ENCODE assay signal across 10 cellular contexts in genomic region chr1:89034004-89034403, GRCh38. TPM values are rescaled to one million over a fixed set of nuclear protein-coding genes. Genes with fewer than 3 reads are reported as not detected.
DNase-seq lines count a peak whose midpoint lies in the region; ATAC-seq, FAIRE-seq and TF ChIP-seq lines count a peak whose summit lies in the region.
"Not testable (repeated sequence)": the region's sequence is repeated elsewhere in the genome, so short reads cannot be mapped to it uniquely, and the experiment has no call there.
"Had no signal": no experiment of that assay in that cellular context is flagged by ENCODE, and none has a peak within 500 bp of the region (broad histone marks: within the 10 kb centered on the region; RNA-seq: fewer than 3 reads in every experiment).

No MANE protein-coding gene starts in this region.

- TF ChIP-seq RAD21 in HepG2 (CRISPR knock-in tag; IDR thresholded peaks at IDR 0.05), result not testable (repeated sequence)

- H3K4me3 ChIP-seq in CD4-positive, CD25-positive, alpha-beta regulatory T cell (ENCODE audit: low read depth, low read length), result peak overlapping the region; percentile 32
- not testable (repeated sequence) for H3K4me3 ChIP-seq in CD8-positive, alpha-beta T cell (ENCODE audit: low read depth, low read length); effector memory CD4-positive, alpha-beta T cell (ENCODE audit: insufficient read depth, low read depth, low read length, poor library complexity, severe bottlenecking); HepG2 (replicated peaks in 1 of 3; ENCODE audit: insufficient read depth in 1 of 3, low read depth in 2 of 3, low read length in 3 of 3)

- H3K27me3 ChIP-seq in CD4-positive, CD25-positive, alpha-beta regulatory T cell (ENCODE audit: control insufficient read depth, insufficient read depth, low read length); CD8-positive, alpha-beta T cell (ENCODE audit: insufficient read depth, low read length); effector memory CD4-positive, alpha-beta T cell (replicated peaks; ENCODE audit: control insufficient read depth, insufficient read depth, low read length, poor library complexity, severe bottlenecking); HepG2 (ENCODE audit: control insufficient read depth in 1 of 2, insufficient read depth in 2 of 2, low read length in 2 of 2): not testable (repeated sequence)

- not testable (repeated sequence) for TF ChIP-seq EP300 in HepG2 (IDR thresholded peaks at IDR 0.05; ENCODE audit: low read depth in 2 of 2, low read length in 2 of 2); HepG2 (CRISPR knock-in tag; IDR thresholded peaks at IDR 0.05; ENCODE audit: borderline replicate concordance)

- not testable (repeated sequence) for FAIRE-seq in HepG2 (lab: Jason Lieb, UNC)

- not testable (repeated sequence) for TF ChIP-seq CTCF in CD8-positive, alpha-beta T cell (IDR thresholded peaks at IDR 0.05); HepG2 (CRISPR knock-in tag; IDR thresholded peaks at IDR 0.05)

- peak in 1 of 2 donors; percentile 59 for ATAC-seq in CD4-positive, CD25-positive, alpha-beta regulatory T cell (ENCODE audit: low read depth in 2 of 2)
- peak; percentile 49 for ATAC-seq in CD8-positive, alpha-beta T cell
- ATAC-seq in T-cell (replicated peaks in 1 of 4) (peak; percentile 42 to 92 (median 86)), HepG2 (peak; percentile 35; the same call in 1 of the 3 replicates)

- H3K27me3 Mint-ChIP-seq in CD4-positive, CD25-positive, alpha-beta regulatory T cell; CD8-positive, alpha-beta T cell (ENCODE audit: low read depth); T-cell; activated CD4-positive, alpha-beta T cell treated with anti-CD3 and anti-CD28 coated beads, Interleukin-2, amount 10 ng/mL, durations not matched to agents 7 days and 5 days; activated naive CD4-positive, alpha-beta T cell treated with anti-CD3 and anti-CD28 coated beads, Interleukin-2, amount 10 ng/mL, durations not matched to agents 7 days and 5 days: not testable (repeated sequence)

- H3K4me3 Mint-ChIP-seq in CD4-positive, CD25-positive, alpha-beta regulatory T cell, result peak overlapping the region in 3 of 4 donors; percentile 39 to 74 (median 74)
- H3K4me3 Mint-ChIP-seq in CD8-positive, alpha-beta T cell, result peak overlapping the region; percentile 26
- H3K4me3 Mint-ChIP-seq in T-cell, result peak overlapping the region; percentile 37 to 67 (median 43)
- not testable (repeated sequence) for H3K4me3 Mint-ChIP-seq in activated CD4-positive, alpha-beta T cell treated with anti-CD3 and anti-CD28 coated beads, Interleukin-2, amount 10 ng/mL, durations not matched to agents 7 days and 5 days; activated naive CD4-positive, alpha-beta T cell treated with anti-CD3 and anti-CD28 coated beads, Interleukin-2, amount 10 ng/mL, durations not matched to agents 7 days and 5 days

- 63% methylated on average over 3 of the region's 5 CpGs for WGBS in HepG2 (ENCODE audit: low lambda C conversion rate)

- H3K4me2 ChIP-seq in HepG2 (ENCODE audit: low read depth, low read length), result peak overlapping the region; percentile 34

- H2AFZ ChIP-seq in HepG2 (ENCODE audit: low read length), result not testable (repeated sequence)

- CTCF ChIA-PET in CD8-positive, alpha-beta T cell (lab: Charles Lee), result interaction anchor here (0.9 to 1.4 kb wide), 4 partner anchors 13 to 448 kb away, joined by 3 to 5 read pairs (median 4); no protein-coding TSS in a partner anchor
- CTCF ChIA-PET in T-cell (lab: Charles Lee), result interaction anchor here in 1 of 2 donors (0.5 kb wide), 1 partner anchor 176 kb away, joined by 3 read pairs; no protein-coding TSS in a partner anchor
- CTCF ChIA-PET in activated CD4-positive, alpha-beta T cell treated with anti-CD3 and anti-CD28 coated beads, Interleukin-2, amount 10 ng/mL, durations not matched to agents 7 days and 5 days (lab: Charles Lee), result interaction anchor here (1.2 to 1.7 kb wide), 2 partner anchors 9 to 12 kb away, joined by 3 to 8 read pairs; partner anchors contain the start of gene GBP3
- CTCF ChIA-PET in activated naive CD4-positive, alpha-beta T cell treated with anti-CD3 and anti-CD28 coated beads, Interleukin-2, amount 10 ng/mL, durations not matched to agents 7 days and 5 days (lab: Charles Lee); HepG2 (lab: Yijun Ruan, JAX; ENCODE audit: low intra/inter-chr PET ratio, low total read pairs): not testable (repeated sequence)

- peak overlapping the region; percentile 33 to 87 (median 74) for H3K27ac Mint-ChIP-seq in CD4-positive, CD25-positive, alpha-beta regulatory T cell
- peak overlapping the region; percentile 24 for H3K27ac Mint-ChIP-seq in CD8-positive, alpha-beta T cell
- peak overlapping the region; percentile 88 to 90 for H3K27ac Mint-ChIP-seq in T-cell
- not testable (repeated sequence) for H3K27ac Mint-ChIP-seq in activated CD4-positive, alpha-beta T cell treated with anti-CD3 and anti-CD28 coated beads, Interleukin-2, amount 10 ng/mL, durations not matched to agents 7 days and 5 days
- peak overlapping the region; percentile 37 for H3K27ac Mint-ChIP-seq in activated naive CD4-positive, alpha-beta T cell treated with anti-CD3 and anti-CD28 coated beads, Interleukin-2, amount 10 ng/mL, durations not matched to agents 7 days and 5 days

- TF ChIP-seq POLR2A in HepG2 (IDR thresholded peaks at IDR 0.05; ENCODE audit: insufficient read depth in 1 of 2, low read depth in 2 of 2, low read length in 2 of 2), result not testable (repeated sequence)

- in situ Hi-C loops in HepG2 (cut with HindIII; ENCODE audit: extremely low pct_ligation_motif_present, low pct_unique_long_range_greater_than_20kb), result not testable (repeated sequence)

- peaks cover 18% of the 10 kb centered on the region for H3K36me3 Mint-ChIP-seq in CD4-positive, CD25-positive, alpha-beta regulatory T cell
- H3K36me3 Mint-ChIP-seq in CD8-positive, alpha-beta T cell, result not testable (repeated sequence)
- peaks cover 23% of the 10 kb centered on the region for H3K36me3 Mint-ChIP-seq in T-cell
- peaks cover 53% of the 10 kb centered on the region for H3K36me3 Mint-ChIP-seq in activated CD4-positive, alpha-beta T cell treated with anti-CD3 and anti-CD28 coated beads, Interleukin-2, amount 10 ng/mL, durations not matched to agents 7 days and 5 days (ENCODE audit: low read depth)
- H3K36me3 Mint-ChIP-seq in activated naive CD4-positive, alpha-beta T cell treated with anti-CD3 and anti-CD28 coated beads, Interleukin-2, amount 10 ng/mL, durations not matched to agents 7 days and 5 days, result peaks cover 36% of the 10 kb centered on the region

- not testable (repeated sequence) for H3K9ac ChIP-seq in HepG2 (ENCODE audit: insufficient read depth, low read depth, low read length)

- peak in 2 of 3 donors; percentile 37 to 72 for DNase-seq in CD4-positive, CD25-positive, alpha-beta regulatory T cell
- DNase-seq in CD8-positive, alpha-beta T cell, result peak in 6 of 7 experiments; percentile 4 to 76 (median 35)
- DNase-seq in T-cell, result peak in 19 of 34 experiments; percentile 2 to 59 (median 21)
- peak; percentile 15 for DNase-seq in activated CD4-positive, alpha-beta T cell treated with anti-CD3 and anti-CD28 coated beads, Interleukin-2, amount 10 ng/mL, durations not matched to agents 7 days and 5 days
- DNase-seq in activated naive CD4-positive, alpha-beta T cell treated with anti-CD3 and anti-CD28 coated beads, Interleukin-2, amount 10 ng/mL, durations not matched to agents 7 days and 5 days, result peak; percentile 41
- DNase-seq in effector memory CD4-positive, alpha-beta T cell; HepG2 (ENCODE audit: low spot score): not testable (repeated sequence)

- POLR2A ChIA-PET in CD8-positive, alpha-beta T cell (lab: Charles Lee), result interaction anchor here (1.0 to 1.7 kb wide), 6 partner anchors 8 to 341 kb away, joined by 3 to 5 read pairs (median 5); partner anchors contain the start of gene GBP3
- POLR2A ChIA-PET in T-cell (lab: Charles Lee) (interaction anchor here in 1 of 2 donors (1.1 kb wide), 1 partner anchor 12 kb away, joined by 6 read pairs; no protein-coding TSS in a partner anchor), HepG2 (lab: Yijun Ruan, JAX) (interaction anchor here (1.5 kb wide), 1 partner anchor 11 kb away, joined by 6 read pairs; no protein-coding TSS in a partner anchor)
- POLR2A ChIA-PET in activated CD4-positive, alpha-beta T cell treated with anti-CD3 and anti-CD28 coated beads, Interleukin-2, amount 10 ng/mL, durations not matched to agents 7 days and 5 days (lab: Charles Lee), result not testable (repeated sequence)

- intact Hi-C loops in CD8-positive, alpha-beta T cell (cut with DNase I, micrococcal nuclease); HepG2 (cut with micrococcal nuclease; ENCODE audit: unreplicated experiment): not testable (repeated sequence)

- peaks cover 14 to 69% (median 55%) of the 10 kb centered on the region in 4 donors for H3K4me1 Mint-ChIP-seq in CD4-positive, CD25-positive, alpha-beta regulatory T cell
- H3K4me1 Mint-ChIP-seq in CD8-positive, alpha-beta T cell (ENCODE audit: low read depth), result peaks cover 47% of the 10 kb centered on the region
- peaks cover 62 to 74% (median 70%) of the 10 kb centered on the region in 3 donors for H3K4me1 Mint-ChIP-seq in T-cell
- H3K4me1 Mint-ChIP-seq in activated CD4-positive, alpha-beta T cell treated with anti-CD3 and anti-CD28 coated beads, Interleukin-2, amount 10 ng/mL, durations not matched to agents 7 days and 5 days, result peaks cover 32% of the 10 kb centered on the region
- peaks cover 40% of the 10 kb centered on the region for H3K4me1 Mint-ChIP-seq in activated naive CD4-positive, alpha-beta T cell treated with anti-CD3 and anti-CD28 coated beads, Interleukin-2, amount 10 ng/mL, durations not matched to agents 7 days and 5 days

- H3K9me3 ChIP-seq in CD4-positive, CD25-positive, alpha-beta regulatory T cell (ENCODE audit: control insufficient read depth in 2 of 2, low read length in 2 of 2); CD8-positive, alpha-beta T cell (ENCODE audit: low read length); effector memory CD4-positive, alpha-beta T cell (ENCODE audit: control insufficient read depth, low read length); HepG2 (ENCODE audit: low read length): not testable (repeated sequence)

- not testable (repeated sequence) for H3K79me2 ChIP-seq in HepG2 (ENCODE audit: insufficient read depth, low read length)

- peak overlapping the region; percentile 41 for H3K27ac ChIP-seq in CD4-positive, CD25-positive, alpha-beta regulatory T cell (ENCODE audit: insufficient read depth, low read length, poor library complexity, severe bottlenecking)
- not testable (repeated sequence) for H3K27ac ChIP-seq in CD8-positive, alpha-beta T cell (ENCODE audit: low read depth, low read length); HepG2 (ENCODE audit: extremely low read length, insufficient read depth, low read length)
- peak overlapping the region; percentile 22 for H3K27ac ChIP-seq in effector memory CD4-positive, alpha-beta T cell (ENCODE audit: insufficient read depth, low read length, poor library complexity, severe bottlenecking)

- not testable (repeated sequence) for H4K20me1 ChIP-seq in HepG2 (ENCODE audit: insufficient read depth, low read length)

- not testable (repeated sequence) for H3K36me3 ChIP-seq in CD4-positive, CD25-positive, alpha-beta regulatory T cell (ENCODE audit: control insufficient read depth, insufficient read depth, low read length); CD8-positive, alpha-beta T cell (ENCODE audit: insufficient read depth, low read length); effector memory CD4-positive, alpha-beta T cell (ENCODE audit: control insufficient read depth, insufficient read depth, low read length); HepG2 (replicated peaks in 1 of 2; ENCODE audit: control insufficient read depth in 1 of 2, insufficient read depth in 2 of 2, low read length in 2 of 2)

- H3K9me3 Mint-ChIP-seq in CD4-positive, CD25-positive, alpha-beta regulatory T cell, result peaks cover 0 to 12% (median 4%) of the 10 kb centered on the region in 7 donors
- H3K9me3 Mint-ChIP-seq in CD8-positive, alpha-beta T cell, result not testable (repeated sequence)
- H3K9me3 Mint-ChIP-seq in T-cell, result peaks cover 0 to 27% (median 26%) of the 10 kb centered on the region in 3 donors
- peaks cover 34% of the 10 kb centered on the region for H3K9me3 Mint-ChIP-seq in activated CD4-positive, alpha-beta T cell treated with anti-CD3 and anti-CD28 coated beads, Interleukin-2, amount 10 ng/mL, durations not matched to agents 7 days and 5 days
- peaks cover 34% of the 10 kb centered on the region for H3K9me3 Mint-ChIP-seq in activated naive CD4-positive, alpha-beta T cell treated with anti-CD3 and anti-CD28 coated beads, Interleukin-2, amount 10 ng/mL, durations not matched to agents 7 days and 5 days

- peaks cover 18% of the 10 kb centered on the region for H3K4me1 ChIP-seq in CD4-positive, CD25-positive, alpha-beta regulatory T cell (ENCODE audit: control insufficient read depth, insufficient read depth, low read length, poor library complexity, severe bottlenecking)
- H3K4me1 ChIP-seq in CD8-positive, alpha-beta T cell (ENCODE audit: insufficient read depth, low read length), result peaks cover 24% of the 10 kb centered on the region
- H3K4me1 ChIP-seq in effector memory CD4-positive, alpha-beta T cell (ENCODE audit: control insufficient read depth, insufficient read depth, low read length, poor library complexity, severe bottlenecking), result peaks cover 19% of the 10 kb centered on the region
- H3K4me1 ChIP-seq in HepG2 (ENCODE audit: insufficient read depth, low read length), result not testable (repeated sequence)

- not testable (repeated sequence) for BruUV-seq in HepG2 (replicated peaks; lab: Mats Ljungman, UMichigan)

RNA-seq across cellular contexts. Expression of gene GBP3, which starts 11.3 kb away (rescaled TPM):
- 36.6 TPM for total RNA-seq in CD4-positive, CD25-positive, alpha-beta regulatory T cell
- polyA plus RNA-seq in CD4-positive, CD25-positive, alpha-beta regulatory T cell, result 10 to 100 TPM; 11.7 to 21.8 (median 18.1) TPM
- total RNA-seq in CD8-positive, alpha-beta T cell, result 10 to 100 TPM; 18.6 to 21.6 TPM
- 10 to 100 TPM; 26.7 to 52.0 (median 39.2) TPM for total RNA-seq in T-cell
- 10 to 100 TPM; 39.2 to 39.7 TPM for total RNA-seq in activated CD4-positive, alpha-beta T cell treated with anti-CD3 and anti-CD28 coated beads, Interleukin-2, amount 10 ng/mL, durations not matched to agents 7 days and 5 days
- total RNA-seq in HepG2 (2016; rRNA removed; fragmentation: Illumina TruSeq; extraction: Trizol), result 0.32 and 0.46 TPM in 2 replicates
- total RNA-seq in HepG2 (2016; cell fraction: cytosol; rRNA removed; fragmentation: Illumina TruSeq; extraction: Trizol; ENCODE audit: low read depth), result not detected in 2 replicates
- 0.41 and 0.51 TPM in 2 replicates for total RNA-seq in HepG2 (2016; cell fraction: insoluble cytoplasmic fraction; rRNA removed; fragmentation: Illumina TruSeq; extraction: Trizol)
- 0.17 and 0.19 TPM in 2 replicates for total RNA-seq in HepG2 (2016; cell fraction: membrane; rRNA removed; fragmentation: Illumina TruSeq; extraction: Trizol)
- total RNA-seq in HepG2 (2016; cell fraction: nucleus; rRNA removed; fragmentation: Illumina TruSeq; extraction: Trizol), result 0.31 and 1.8 TPM in 2 replicates
- 0.16 and 0.56 TPM in 2 replicates for polyA plus RNA-seq in HepG2 (2011; rRNA removed)
- 0.25 and 0.36 TPM in 2 replicates for polyA plus RNA-seq in HepG2 (2011; cell fraction: cytosol; rRNA removed)
- 0.23 and 0.42 TPM in 2 replicates for polyA plus RNA-seq in HepG2 (2011; cell fraction: nucleus; rRNA removed)
- polyA plus RNA-seq in HepG2 (2012), result 0.48 and 0.56 TPM in 2 replicates
- polyA plus RNA-seq in HepG2 (2016; cell fraction: cytosol; fragmentation: Illumina TruSeq; extraction: Trizol; ENCODE audit: low read depth), result not detected in 2 replicates
- 0.52 and 0.87 TPM in 2 replicates for polyA plus RNA-seq in HepG2 (2016; cell fraction: insoluble cytoplasmic fraction; fragmentation: Illumina TruSeq; extraction: Trizol; ENCODE audit: low read depth)
- not detected in 2 replicates for polyA plus RNA-seq in HepG2 (2016; cell fraction: membrane; fragmentation: Illumina TruSeq; extraction: Trizol; ENCODE audit: low read depth)
- 0.35 TPM in 1 of 2 replicates, not detected in the other for polyA plus RNA-seq in HepG2 (2016; cell fraction: nucleus; fragmentation: Illumina TruSeq; extraction: Trizol; ENCODE audit: insufficient read depth, low read depth)
- polyA minus RNA-seq in HepG2 (2011; rRNA and poly(A)+ RNA removed; ENCODE audit: low replicate concordance), result 12.2 TPM in 1 of 2 replicates, not detected in the other
- polyA minus RNA-seq in HepG2 (2011; cell fraction: cytosol; rRNA and poly(A)+ RNA removed), result 0.79 and 0.97 TPM in 2 replicates
- polyA minus RNA-seq in HepG2 (2011; cell fraction: nucleus; rRNA and poly(A)+ RNA removed), result 0.37 and 0.64 TPM in 2 replicates
- total RNA-seq: G401, GM23338, H9 had no signal

RNA-seq across cellular contexts. Expression of gene GBP1, which starts 31.0 kb away (rescaled TPM):
- 87.1 TPM for total RNA-seq in CD4-positive, CD25-positive, alpha-beta regulatory T cell
- polyA plus RNA-seq in CD4-positive, CD25-positive, alpha-beta regulatory T cell, result 100 to 1,000 TPM in 1 of 4 donors, 10 to 100 TPM in 3; 70.4 to 124 (median 93.6) TPM
- total RNA-seq in CD8-positive, alpha-beta T cell, result 10 to 100 TPM; 20.8 to 25.9 TPM
- 10 to 100 TPM; 29.5 to 57.8 (median 53.5) TPM for total RNA-seq in T-cell
- 100 to 1,000 TPM; 272 to 292 TPM for total RNA-seq in activated CD4-positive, alpha-beta T cell treated with anti-CD3 and anti-CD28 coated beads, Interleukin-2, amount 10 ng/mL, durations not matched to agents 7 days and 5 days
- 2.3 and 2.6 TPM in 2 replicates for total RNA-seq in HepG2 (2016; rRNA removed; fragmentation: Illumina TruSeq; extraction: Trizol)
- 0.20 and 0.35 TPM in 2 replicates for total RNA-seq in HepG2 (2016; cell fraction: cytosol; rRNA removed; fragmentation: Illumina TruSeq; extraction: Trizol; ENCODE audit: low read depth)
- total RNA-seq in HepG2 (2016; cell fraction: insoluble cytoplasmic fraction; rRNA removed; fragmentation: Illumina TruSeq; extraction: Trizol), result 3.1 and 3.4 TPM in 2 replicates
- 0.62 and 1.1 TPM in 2 replicates for total RNA-seq in HepG2 (2016; cell fraction: membrane; rRNA removed; fragmentation: Illumina TruSeq; extraction: Trizol)
- total RNA-seq in HepG2 (2016; cell fraction: nucleus; rRNA removed; fragmentation: Illumina TruSeq; extraction: Trizol), result 5.0 and 5.5 TPM in 2 replicates
- polyA plus RNA-seq in HepG2 (2011; rRNA removed), result 0.31 and 0.62 TPM in 2 replicates
- 0.07 and 0.21 TPM in 2 replicates for polyA plus RNA-seq in HepG2 (2011; cell fraction: cytosol; rRNA removed)
- polyA plus RNA-seq in HepG2 (2011; cell fraction: nucleus; rRNA removed), result 0.55 and 1.2 TPM in 2 replicates
- polyA plus RNA-seq in HepG2 (2012), result 0.88 and 1.0 TPM in 2 replicates
- 0.20 and 0.24 TPM in 2 replicates for polyA plus RNA-seq in HepG2 (2016; cell fraction: cytosol; fragmentation: Illumina TruSeq; extraction: Trizol; ENCODE audit: low read depth)
- 2.5 and 2.7 TPM in 2 replicates for polyA plus RNA-seq in HepG2 (2016; cell fraction: insoluble cytoplasmic fraction; fragmentation: Illumina TruSeq; extraction: Trizol; ENCODE audit: low read depth)
- 0.54 and 0.56 TPM in 2 replicates for polyA plus RNA-seq in HepG2 (2016; cell fraction: membrane; fragmentation: Illumina TruSeq; extraction: Trizol; ENCODE audit: low read depth)
- polyA plus RNA-seq in HepG2 (2016; cell fraction: nucleus; fragmentation: Illumina TruSeq; extraction: Trizol; ENCODE audit: insufficient read depth, low read depth), result 2.3 and 4.9 TPM in 2 replicates
- 1.4 and 8.3 TPM in 2 replicates for polyA minus RNA-seq in HepG2 (2011; rRNA and poly(A)+ RNA removed; ENCODE audit: low replicate concordance)
- 2.0 TPM in 1 of 2 replicates, not detected in the other for polyA minus RNA-seq in HepG2 (2011; cell fraction: cytosol; rRNA and poly(A)+ RNA removed)
- 6.4 and 15.5 TPM in 2 replicates for polyA minus RNA-seq in HepG2 (2011; cell fraction: nucleus; rRNA and poly(A)+ RNA removed)
- total RNA-seq: G401, GM23338, H9 had no signal

RNA-seq across cellular contexts. Expression of gene KYAT3, which starts 41.6 kb away (rescaled TPM):
- 16.5 TPM for total RNA-seq in CD4-positive, CD25-positive, alpha-beta regulatory T cell
- 10 to 100 TPM; 20.4 to 32.0 (median 24.4) TPM for polyA plus RNA-seq in CD4-positive, CD25-positive, alpha-beta regulatory T cell
- 10 to 100 TPM; 12.4 to 13.9 TPM for total RNA-seq in CD8-positive, alpha-beta T cell
- 10 to 100 TPM; 21.9 to 25.4 (median 23.2) TPM for total RNA-seq in T-cell
- total RNA-seq in activated CD4-positive, alpha-beta T cell treated with anti-CD3 and anti-CD28 coated beads, Interleukin-2, amount 10 ng/mL, durations not matched to agents 7 days and 5 days, result 10 to 100 TPM; 31.4 to 36.2 TPM
- 31.8 and 49.5 TPM in 2 replicates for total RNA-seq in HepG2 (2016; rRNA removed; fragmentation: Illumina TruSeq; extraction: Trizol)
- 7.7 and 9.1 TPM in 2 replicates for total RNA-seq in HepG2 (2016; cell fraction: cytosol; rRNA removed; fragmentation: Illumina TruSeq; extraction: Trizol; ENCODE audit: low read depth)
- 29.0 and 50.3 TPM in 2 replicates for total RNA-seq in HepG2 (2016; cell fraction: insoluble cytoplasmic fraction; rRNA removed; fragmentation: Illumina TruSeq; extraction: Trizol)
- total RNA-seq in HepG2 (2016; cell fraction: membrane; rRNA removed; fragmentation: Illumina TruSeq; extraction: Trizol), result 10.1 and 12.6 TPM in 2 replicates
- total RNA-seq in HepG2 (2016; cell fraction: nucleus; rRNA removed; fragmentation: Illumina TruSeq; extraction: Trizol), result 22.9 and 26.9 TPM in 2 replicates
- polyA plus RNA-seq in HepG2 (2011; rRNA removed), result 12.2 and 17.7 TPM in 2 replicates
- polyA plus RNA-seq in HepG2 (2011; cell fraction: cytosol; rRNA removed), result 8.2 and 11.6 TPM in 2 replicates
- polyA plus RNA-seq in HepG2 (2011; cell fraction: nucleus; rRNA removed), result 13.6 and 17.0 TPM in 2 replicates
- 20.5 and 26.3 TPM in 2 replicates for polyA plus RNA-seq in HepG2 (2012)
- polyA plus RNA-seq in HepG2 (2016; cell fraction: cytosol; fragmentation: Illumina TruSeq; extraction: Trizol; ENCODE audit: low read depth), result 4.2 and 4.6 TPM in 2 replicates
- 35.7 and 36.7 TPM in 2 replicates for polyA plus RNA-seq in HepG2 (2016; cell fraction: insoluble cytoplasmic fraction; fragmentation: Illumina TruSeq; extraction: Trizol; ENCODE audit: low read depth)
- polyA plus RNA-seq in HepG2 (2016; cell fraction: membrane; fragmentation: Illumina TruSeq; extraction: Trizol; ENCODE audit: low read depth), result 6.5 and 6.6 TPM in 2 replicates
- polyA plus RNA-seq in HepG2 (2016; cell fraction: nucleus; fragmentation: Illumina TruSeq; extraction: Trizol; ENCODE audit: insufficient read depth, low read depth), result 28.9 and 31.3 TPM in 2 replicates
- 1.3 and 3.0 TPM in 2 replicates for polyA minus RNA-seq in HepG2 (2011; rRNA and poly(A)+ RNA removed; ENCODE audit: low replicate concordance)
- 9.8 and 13.1 TPM in 2 replicates for polyA minus RNA-seq in HepG2 (2011; cell fraction: cytosol; rRNA and poly(A)+ RNA removed)
- 22.7 and 25.5 TPM in 2 replicates for polyA minus RNA-seq in HepG2 (2011; cell fraction: nucleus; rRNA and poly(A)+ RNA removed)

RNA-seq across cellular contexts. Expression of gene RBMXL1, which starts 41.6 kb away (rescaled TPM):
- total RNA-seq in CD4-positive, CD25-positive, alpha-beta regulatory T cell, result 30.3 TPM
- polyA plus RNA-seq in CD4-positive, CD25-positive, alpha-beta regulatory T cell, result 10 to 100 TPM; 10.6 to 14.0 (median 11.1) TPM
- total RNA-seq in CD8-positive, alpha-beta T cell, result 10 to 100 TPM; 23.1 to 24.7 TPM
- total RNA-seq in T-cell, result 10 to 100 TPM; 17.7 to 23.0 (median 21.0) TPM
- 10 to 100 TPM; 20.0 to 22.5 TPM for total RNA-seq in activated CD4-positive, alpha-beta T cell treated with anti-CD3 and anti-CD28 coated beads, Interleukin-2, amount 10 ng/mL, durations not matched to agents 7 days and 5 days
- 15.0 and 19.1 TPM in 2 replicates for total RNA-seq in HepG2 (2016; rRNA removed; fragmentation: Illumina TruSeq; extraction: Trizol)
- 1.3 TPM in 2 replicates for total RNA-seq in HepG2 (2016; cell fraction: cytosol; rRNA removed; fragmentation: Illumina TruSeq; extraction: Trizol; ENCODE audit: low read depth)
- total RNA-seq in HepG2 (2016; cell fraction: insoluble cytoplasmic fraction; rRNA removed; fragmentation: Illumina TruSeq; extraction: Trizol), result 13.4 and 18.0 TPM in 2 replicates
- 5.1 and 6.0 TPM in 2 replicates for total RNA-seq in HepG2 (2016; cell fraction: membrane; rRNA removed; fragmentation: Illumina TruSeq; extraction: Trizol)
- total RNA-seq in HepG2 (2016; cell fraction: nucleus; rRNA removed; fragmentation: Illumina TruSeq; extraction: Trizol), result 14.1 and 14.6 TPM in 2 replicates
- polyA plus RNA-seq in HepG2 (2011; rRNA removed), result 2.2 and 3.0 TPM in 2 replicates
- 1.6 and 2.0 TPM in 2 replicates for polyA plus RNA-seq in HepG2 (2011; cell fraction: cytosol; rRNA removed)
- polyA plus RNA-seq in HepG2 (2011; cell fraction: nucleus; rRNA removed), result 2.6 and 3.1 TPM in 2 replicates
- 3.9 and 4.1 TPM in 2 replicates for polyA plus RNA-seq in HepG2 (2012)
- 0.86 and 1.0 TPM in 2 replicates for polyA plus RNA-seq in HepG2 (2016; cell fraction: cytosol; fragmentation: Illumina TruSeq; extraction: Trizol; ENCODE audit: low read depth)
- 12.0 and 12.6 TPM in 2 replicates for polyA plus RNA-seq in HepG2 (2016; cell fraction: insoluble cytoplasmic fraction; fragmentation: Illumina TruSeq; extraction: Trizol; ENCODE audit: low read depth)
- 2.5 and 2.8 TPM in 2 replicates for polyA plus RNA-seq in HepG2 (2016; cell fraction: membrane; fragmentation: Illumina TruSeq; extraction: Trizol; ENCODE audit: low read depth)
- 11.8 and 12.9 TPM in 2 replicates for polyA plus RNA-seq in HepG2 (2016; cell fraction: nucleus; fragmentation: Illumina TruSeq; extraction: Trizol; ENCODE audit: insufficient read depth, low read depth)
- 3.4 and 6.8 TPM in 2 replicates for polyA minus RNA-seq in HepG2 (2011; rRNA and poly(A)+ RNA removed; ENCODE audit: low replicate concordance)
- polyA minus RNA-seq in HepG2 (2011; cell fraction: cytosol; rRNA and poly(A)+ RNA removed), result 2.7 and 3.1 TPM in 2 replicates
- polyA minus RNA-seq in HepG2 (2011; cell fraction: nucleus; rRNA and poly(A)+ RNA removed), result 19.2 and 19.4 TPM in 2 replicates

Comparison
In these comparisons a context has a peak if more than half of its experiments do, and no peak if none do; other contexts are left out.
1. RNA of gene GBP3, which starts 11.3 kb away (total RNA-seq): 39.2 to 39.7 TPM in activated CD4-positive, alpha-beta T cell treated with anti-CD3 and anti-CD28 coated beads, Interleukin-2, amount 10 ng/mL, durations not matched to agents 7 days and 5 days, 26.7 to 52.0 TPM in T-cell, 36.6 TPM in CD4-positive, CD25-positive, alpha-beta regulatory T cell (single experiment) and 18.6 to 21.6 TPM in CD8-positive, alpha-beta T cell; 0.17 to 1.8 TPM in HepG2; every median in the first group is over 4 times any median in the second.